8 cellular contexts compared by ENCODE assay signal in genomic region chr10:132229834-132230556, GRCh38. TPM values are rescaled to one million over a fixed set of nuclear protein-coding genes. Genes with fewer than 3 reads are reported as not detected.
A peak's percentile ranks its signal among the peaks of the same experiment; 100 is the strongest.
DNase-seq lines count a peak whose midpoint lies in the region; ATAC-seq and TF ChIP-seq lines count a peak whose summit lies in the region.

No MANE protein-coding gene starts in this region.

- intact Hi-C loops in Calu3 (cut with micrococcal nuclease; ENCODE audit: unreplicated experiment) = no loop called here

- peak overlapping the region; percentile 71 for H3K4me3 Mint-ChIP-seq in activated naive CD4-positive, alpha-beta T cell treated with anti-CD3 and anti-CD28 coated beads, Interleukin-2, amount 10 ng/mL, durations not matched to agents 7 days and 5 days
- H3K4me3 Mint-ChIP-seq in Calu3 (ENCODE audit: low read depth, unreplicated experiment) = no peak overlapping the region

- peaks cover 0 to 9% of the 10 kb centered on the region in 2 donors for H3K4me1 ChIP-seq in muscle layer of duodenum (ENCODE audit: control insufficient read depth in 1 of 2, insufficient read depth in 2 of 2, low read length in 2 of 2)

- H3K9me3 Mint-ChIP-seq in activated naive CD4-positive, alpha-beta T cell treated with anti-CD3 and anti-CD28 coated beads, Interleukin-2, amount 10 ng/mL, durations not matched to agents 7 days and 5 days = no peaks in the 10 kb centered on the region
- no peaks in the 10 kb centered on the region for H3K9me3 Mint-ChIP-seq in Calu3 (ENCODE audit: low read depth, unreplicated experiment)

- TF ChIP-seq CTCF in GM12875 (IDR thresholded peaks at IDR 0.05; ENCODE audit: borderline replicate concordance, insufficient read depth, low read depth, low read length) = no peak
- no peak for TF ChIP-seq CTCF in Calu3 (IDR thresholded peaks at IDR 0.05; ENCODE audit: unreplicated experiment)

- BruUV-seq in Calu3 (replicated peaks; lab: Mats Ljungman, UMichigan) = no TSS peak

- H3K27me3 Mint-ChIP-seq in activated naive CD4-positive, alpha-beta T cell treated with anti-CD3 and anti-CD28 coated beads, Interleukin-2, amount 10 ng/mL, durations not matched to agents 7 days and 5 days = no peaks in the 10 kb centered on the region
- H3K27me3 Mint-ChIP-seq in Calu3 (ENCODE audit: unreplicated experiment) = no peaks in the 10 kb centered on the region

- H3K4me3 ChIP-seq in GM12875 (ENCODE audit: low read depth, low read length) (peak overlapping the region; percentile 16), muscle layer of duodenum (ENCODE audit: low read depth in 1 of 2, low read length in 2 of 2) (peak overlapping the region; percentile 26 to 57)

- H3K27me3 ChIP-seq in muscle layer of duodenum (ENCODE audit: low read depth, low read length) = no peaks in the 10 kb centered on the region

- no peak overlapping the region for H3K27ac ChIP-seq in muscle layer of duodenum (ENCODE audit: low read length)

- peaks cover 29% of the 10 kb centered on the region for H3K4me1 Mint-ChIP-seq in activated naive CD4-positive, alpha-beta T cell treated with anti-CD3 and anti-CD28 coated beads, Interleukin-2, amount 10 ng/mL, durations not matched to agents 7 days and 5 days
- no peaks in the 10 kb centered on the region for H3K4me1 Mint-ChIP-seq in Calu3 (ENCODE audit: low read depth, unreplicated experiment)

- no peaks in the 10 kb centered on the region for H3K36me3 Mint-ChIP-seq in activated naive CD4-positive, alpha-beta T cell treated with anti-CD3 and anti-CD28 coated beads, Interleukin-2, amount 10 ng/mL, durations not matched to agents 7 days and 5 days
- peaks cover 4% of the 10 kb centered on the region for H3K36me3 Mint-ChIP-seq in Calu3 (ENCODE audit: insufficient read depth, unreplicated experiment)

- ATAC-seq in HG02870 (IDR thresholded peaks at IDR 0.05; ENCODE audit: unreplicated experiment) (peak; percentile 59), GM19023 (IDR thresholded peaks at IDR 0.05; ENCODE audit: unreplicated experiment) (no peak)

- CTCF ChIA-PET in activated naive CD4-positive, alpha-beta T cell treated with anti-CD3 and anti-CD28 coated beads, Interleukin-2, amount 10 ng/mL, durations not matched to agents 7 days and 5 days (lab: Charles Lee) = no interaction called here
- CTCF ChIA-PET in Calu3 (lab: Charles Lee) = no interaction called here

- DNase-seq in activated naive CD4-positive, alpha-beta T cell treated with anti-CD3 and anti-CD28 coated beads, Interleukin-2, amount 10 ng/mL, durations not matched to agents 7 days and 5 days = peak; percentile 64
- DNase-seq in NCI-H2107 treated with DMSO at 0.1 percent for 48 hours (lab: John Stamatoyannopoulos, UW; ENCODE audit: unreplicated experiment) (no peak), DMS53 (lab: John Stamatoyannopoulos, UW) (no peak), Calu3 (no peak)

- H3K36me3 ChIP-seq in muscle layer of duodenum (ENCODE audit: control insufficient read depth in 1 of 2, insufficient read depth in 2 of 2, low read length in 2 of 2) = no peaks in the 10 kb centered on the region

- no peaks in the 10 kb centered on the region for H3K9me3 ChIP-seq in muscle layer of duodenum (ENCODE audit: control insufficient read depth in 1 of 2, low read length in 2 of 2)

- peak overlapping the region; percentile 92 for H3K27ac Mint-ChIP-seq in activated naive CD4-positive, alpha-beta T cell treated with anti-CD3 and anti-CD28 coated beads, Interleukin-2, amount 10 ng/mL, durations not matched to agents 7 days and 5 days
- no peak overlapping the region for H3K27ac Mint-ChIP-seq in Calu3 (ENCODE audit: unreplicated experiment)

RNA-seq across cellular contexts. Expression of gene DPYSL4, which starts 43.2 kb away (rescaled TPM):
- total RNA-seq in Calu3 (2022) = 0.17 TPM in 1 of 2 replicates, not detected in the other
